ENCODE assay signal across 15 cellular contexts in the genomic region with DNA sequence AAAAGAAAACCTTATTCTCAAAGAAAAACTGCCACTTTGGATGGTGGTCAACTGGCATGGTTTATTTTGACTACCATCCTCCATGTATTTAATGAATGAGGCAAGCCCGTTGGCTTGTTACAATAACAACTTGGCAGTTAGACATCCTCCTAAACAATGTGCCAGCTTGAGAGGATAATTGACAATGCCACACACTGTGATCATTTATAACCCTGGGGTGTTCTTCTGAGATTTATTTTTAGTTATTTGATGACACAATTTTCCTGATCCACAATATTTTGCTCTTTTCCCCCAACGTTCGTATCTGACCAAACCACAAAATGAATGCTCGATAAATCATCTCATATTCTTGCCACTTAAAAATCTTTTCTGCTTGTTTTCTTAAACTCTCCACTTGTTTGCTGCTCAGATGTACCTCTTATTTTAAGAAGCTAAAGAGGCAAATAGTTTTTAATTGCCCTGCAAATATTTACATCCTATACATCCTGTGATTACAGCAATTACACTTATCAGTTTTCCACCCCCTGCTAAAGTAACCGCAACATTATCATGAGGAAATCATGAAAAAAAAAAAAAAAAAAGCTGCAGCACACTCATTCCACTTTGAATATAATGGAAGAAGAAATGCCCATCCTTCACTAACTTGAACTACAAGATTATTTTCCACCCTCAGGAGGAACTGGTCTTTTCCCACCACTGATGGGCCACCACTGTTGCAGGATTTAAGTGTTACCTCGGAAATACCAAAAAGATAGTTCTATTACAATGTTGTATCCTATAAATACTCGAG.
DNase-seq lines count a peak whose midpoint lies in the region; ATAC-seq and TF ChIP-seq lines count a peak whose summit lies in the region.
"Had no signal": no experiment of that assay in that cellular context is flagged by ENCODE, and none has a peak within 500 bp of the region (broad histone marks: within the 10 kb centered on the region; RNA-seq: fewer than 3 reads in every experiment).

No MANE protein-coding gene starts in this region.

- H3K27me3 ChIP-seq in right atrium auricular region, result no peaks in the 10 kb centered on the region
- H3K27me3 ChIP-seq: pancreas had no signal

- H3K4me3 ChIP-seq in right atrium auricular region, result no peak overlapping the region
- H3K4me3 ChIP-seq in fibroblast of villous mesenchyme (ENCODE audit: low read depth, low read length), result no peak overlapping the region
- H3K4me3 ChIP-seq: lower lobe of right lung, pancreas had no signal

- no peaks in the 10 kb centered on the region for H3K36me3 ChIP-seq in right atrium auricular region
- H3K36me3 ChIP-seq: lower lobe of right lung, pancreas had no signal

- ATAC-seq in Right ventricle myocardium inferior (peak; percentile 54), HG02852 (IDR thresholded peaks at IDR 0.05; ENCODE audit: unreplicated experiment) (no peak), HG03354 (IDR thresholded peaks at IDR 0.05; ENCODE audit: poor library complexity, severe bottlenecking, unreplicated experiment) (no peak)
- ATAC-seq: foreskin keratinocyte, HepG2, pancreas had no signal

- intact Hi-C loops in Right ventricle myocardium inferior (cut with DNase I), result loop anchor here (5.0 kb wide), 1 partner anchor 340 kb away; a partner anchor contains a TSS

- H3K27ac ChIP-seq in right atrium auricular region, result no peak overlapping the region
- H3K27ac ChIP-seq: foreskin keratinocyte, lower lobe of right lung, pancreas had no signal

- no peak for TF ChIP-seq CTCF in right atrium auricular region (IDR thresholded peaks at IDR 0.05)
- no peak for TF ChIP-seq CTCF in fibroblast of villous mesenchyme (IDR thresholded peaks at IDR 0.05; ENCODE audit: insufficient read depth, low read depth, low read length)

- DNase-seq in Right ventricle myocardium inferior (ENCODE audit: missing footprints), result no peak
- no peak for DNase-seq in right atrium auricular region (ENCODE audit: low spot score)
- peak; percentile 43 for DNase-seq in NOMO-1 treated with dmso at 0.1 percent for 144 hours (lab: John Stamatoyannopoulos, UW; ENCODE audit: unreplicated experiment)
- DNase-seq in fibroblast of villous mesenchyme (ENCODE audit: low read depth), result peak; percentile 19
- DNase-seq in superior temporal gyrus (ENCODE audit: extremely low spot score), result peak; percentile 97
- no peak for DNase-seq in NCI-H1092 treated with DMSO at 0.1 percent for 48 hours (lab: John Stamatoyannopoulos, UW)
- DNase-seq: activated CD4-positive, CD25-positive, alpha-beta regulatory T cell treated with anti-CD3 and anti-CD28 coated beads, Interleukin-2, amount 50 U/mL, for 72 hours; foreskin keratinocyte; lower lobe of right lung; NCI-H2171; pancreas; stimulated activated CD4-positive, alpha-beta T cell treated with anti-CD3 and anti-CD28 coated beads, Interleukin-1b, Interleukin-23, amount 100 ng/mL, for 48 hours had no signal

- peaks cover 0 to 11% of the 10 kb centered on the region in 2 donors for H3K4me1 ChIP-seq in right atrium auricular region
- H3K4me1 ChIP-seq: foreskin keratinocyte, pancreas had no signal

- no peaks in the 10 kb centered on the region for H3K9me3 ChIP-seq in right atrium auricular region
- H3K9me3 ChIP-seq: lower lobe of right lung, pancreas had no signal

Comparison
In these comparisons a context has a peak if more than half of its experiments do, and no peak if none do; other contexts are left out.
1. DNase-seq: peak in NOMO-1 treated with dmso at 0.1 percent for 144 hours (single experiment), fibroblast of villous mesenchyme (single experiment) and superior temporal gyrus (single experiment); none in Right ventricle myocardium inferior (single experiment), right atrium auricular region (single experiment) and NCI-H1092 treated with DMSO at 0.1 percent for 48 hours (single experiment).